ENCODE assay signal across 18 cellular contexts in the genomic region with DNA sequence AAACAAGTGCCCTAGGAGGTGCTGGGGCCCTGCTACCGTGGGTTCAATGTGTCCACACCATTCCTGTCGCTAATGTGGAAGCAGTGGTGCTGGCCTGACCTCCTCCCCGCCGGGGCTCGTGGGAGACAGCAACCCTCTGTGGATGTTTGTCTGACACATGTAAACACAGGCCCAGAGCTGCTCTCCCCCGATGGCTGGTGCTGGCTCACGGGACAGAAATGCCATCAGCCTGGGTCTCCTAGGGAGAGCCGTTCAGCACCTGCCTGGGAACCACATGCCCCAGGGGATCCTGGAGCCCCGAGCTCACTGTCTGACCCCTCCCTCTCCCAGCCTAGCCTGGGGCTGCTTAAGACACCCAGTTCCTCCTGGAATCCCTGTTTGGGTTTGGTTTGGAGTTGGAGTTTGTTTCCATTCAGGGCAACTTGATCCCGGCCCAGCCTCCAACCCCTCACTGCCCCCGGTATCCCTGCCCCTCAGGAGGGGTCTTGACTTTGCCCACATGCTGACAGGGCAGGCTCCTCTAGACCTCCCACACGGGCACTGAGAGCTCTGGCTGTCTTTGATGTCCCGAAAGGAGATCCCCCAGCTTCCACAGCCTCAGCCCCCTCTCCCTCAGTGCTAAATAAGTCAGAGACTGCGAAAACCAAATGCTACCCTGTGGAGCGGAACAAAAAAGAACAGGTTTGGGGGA. TPM values are rescaled to one million over a fixed set of nuclear protein-coding genes. Genes with fewer than 3 reads are reported as not detected.
"Had no signal": no experiment of that assay in that cellular context is flagged by ENCODE, and none has a peak within 500 bp of the region (broad histone marks: within the 10 kb centered on the region; RNA-seq: fewer than 3 reads in every experiment).

No MANE protein-coding gene starts in this region.

- ATAC-seq: activated CD8-positive, alpha-beta memory T cell treated with anti-CD3 and anti-CD28 coated beads, Interleukin-2, amount 10 ng/mL, durations not matched to agents 7 days and 5 days; activated T-cell treated with anti-CD3 and anti-CD28 coated beads, Interleukin-2, amount 50 U/mL, for 4 hours; esophagus mucosa; left lung; stimulated activated naive CD8-positive, alpha-beta T cell treated with anti-CD3 and anti-CD28 coated beads, Interleukin-15, Interleukin-2, amounts not matched to agents 100 U/mL and 50 U/mL, for 24 hours had no signal

- H3K27ac Mint-ChIP-seq: activated CD8-positive, alpha-beta memory T cell treated with anti-CD3 and anti-CD28 coated beads, Interleukin-2, amount 10 ng/mL, durations not matched to agents 7 days and 5 days; activated naive CD8-positive, alpha-beta T cell; nephron progenitor cell had no signal

- H3K4me3 Mint-ChIP-seq: activated CD8-positive, alpha-beta memory T cell treated with anti-CD3 and anti-CD28 coated beads, Interleukin-2, amount 10 ng/mL, durations not matched to agents 7 days and 5 days; activated naive CD8-positive, alpha-beta T cell; activated T-cell treated with anti-CD3 and anti-CD28 coated beads, Interleukin-2, amount 50 U/mL, for 4 hours; nephron progenitor cell had no signal

- H3K36me3 Mint-ChIP-seq: activated CD8-positive, alpha-beta memory T cell treated with anti-CD3 and anti-CD28 coated beads, Interleukin-2, amount 10 ng/mL, durations not matched to agents 7 days and 5 days; activated naive CD8-positive, alpha-beta T cell had no signal

- DNase-seq: activated CD4-positive, alpha-beta T cell treated with anti-CD3 and anti-CD28 coated beads for 1 hour; activated CD4-positive, alpha-beta T cell treated with anti-CD3 and anti-CD28 coated beads, Interleukin-2, amount 50 U/mL, for 48 hours; activated CD8-positive, alpha-beta memory T cell treated with anti-CD3 and anti-CD28 coated beads, Interleukin-2, amount 10 ng/mL, durations not matched to agents 7 days and 5 days; activated effector memory CD4-positive, alpha-beta T cell treated with anti-CD3 and anti-CD28 coated beads, Interleukin-2, amount 50 U/mL, for 16 hours; activated T-cell treated with anti-CD3 and anti-CD28 coated beads, Interleukin-2, amount 50 U/mL, for 4 hours; brain microvascular endothelial cell; cerebellar nuclear complex; dermis blood vessel endothelial cell; glutamatergic neuron; nephron progenitor cell; ovary; stimulated activated CD4-positive, alpha-beta T cell treated with anti-CD3 and anti-CD28 coated beads, Interleukin-2, amount 100 ng/mL, for 48 hours; stimulated activated naive CD8-positive, alpha-beta T cell treated with anti-CD3 and anti-CD28 coated beads, Interleukin-15, Interleukin-2, amounts not matched to agents 100 U/mL and 50 U/mL, for 24 hours; upper lobe of left lung had no signal

- H3K9me3 Mint-ChIP-seq: activated T-cell treated with anti-CD3 and anti-CD28 coated beads, Interleukin-2, amount 50 U/mL, for 4 hours; nephron progenitor cell had no signal

- H3K27me3 ChIP-seq: left lung, ovary, suprapubic skin, upper lobe of left lung had no signal

- H3K36me3 ChIP-seq: brain microvascular endothelial cell, left lung, ovary, suprapubic skin, upper lobe of left lung had no signal

- H3K9me3 ChIP-seq: left lung, ovary, suprapubic skin, upper lobe of left lung had no signal

- H3K4me3 ChIP-seq: left lung, ovary, suprapubic skin, upper lobe of left lung had no signal

- H3K27me3 Mint-ChIP-seq: activated naive CD8-positive, alpha-beta T cell had no signal

- H3K27ac ChIP-seq: brain microvascular endothelial cell, left lung, ovary, suprapubic skin, upper lobe of left lung had no signal

- H3K4me1 ChIP-seq: suprapubic skin had no signal

RNA-seq across cellular contexts. Expression of gene WNT11, which starts 50.9 kb away (rescaled TPM):
- total RNA-seq: dermis blood vessel endothelial cell had no signal
